In genomic region chr18:3401669-3402620, GRCh38 we compare ENCODE assay signal across 1 cellular context.
TF ChIP-seq lines count a peak whose summit lies in the region.

No MANE protein-coding gene starts in this region.

TF ChIP-seq in GM12878, 131 proteins besides CTCF, POLR2A, EP300 and RAD21 (continued from another document and continues in another):
- TF ChIP-seq NBN (IDR thresholded peaks at IDR 0.05), result 0 out of 2 replicates have a peak, but pooled peaks have one; percentile 6
- no peak for TF ChIP-seq YY1 (IDR thresholded peaks at IDR 0.05; ENCODE audit: low read depth, low read length)
- no peak for TF ChIP-seq SMARCA5 (IDR thresholded peaks at IDR 0.05)
- TF ChIP-seq NFIC (IDR thresholded peaks at IDR 0.05; ENCODE audit: low read depth, low read length), result peak; percentile 81
- TF ChIP-seq STAT3 (IDR thresholded peaks at IDR 0.05; ENCODE audit: low read depth, low read length), result no peak
- TF ChIP-seq PBX3 (IDR thresholded peaks at IDR 0.05; ENCODE audit: insufficient replicate concordance, low read depth, low read length), result peak; percentile 90
- TF ChIP-seq RCOR1 (conservative IDR thresholded peaks at IDR 0.05; ENCODE audit: low read depth, low read length), result no peak
- TF ChIP-seq ZNF622 (IDR thresholded peaks at IDR 0.05), result no peak
- TF ChIP-seq EED (IDR thresholded peaks at IDR 0.05; ENCODE audit: low read depth), result peak; percentile 42; the same call in 1 of the 2 replicates
- no peak for TF ChIP-seq IRF5 (IDR thresholded peaks at IDR 0.05; ENCODE audit: borderline replicate concordance)
- TF ChIP-seq MYC (IDR thresholded peaks at IDR 0.05; ENCODE audit: insufficient read depth, insufficient read length, insufficient replicate concordance, low read length, severe bottlenecking), result no peak
- TF ChIP-seq SREBF1 (IDR thresholded peaks at IDR 0.05; ENCODE audit: low read length), result 0 out of 2 replicates have a peak, but pooled peaks have one; percentile 28
- TF ChIP-seq CBX5 (IDR thresholded peaks at IDR 0.05; ENCODE audit: low read depth), result no peak
- no peak for TF ChIP-seq YBX1 (IDR thresholded peaks at IDR 0.05)
- TF ChIP-seq CREM (IDR thresholded peaks at IDR 0.05; ENCODE audit: low read depth), result no peak; the same call in 1 of the 2 replicates
- no peak for TF ChIP-seq CHD4 (IDR thresholded peaks at IDR 0.05)
- TF ChIP-seq ZZZ3 (IDR thresholded peaks at IDR 0.05; ENCODE audit: control insufficient read depth, insufficient read length, low read depth), result no peak
- TF ChIP-seq HCFC1 (IDR thresholded peaks at IDR 0.05; ENCODE audit: low read length), result no peak
- TF ChIP-seq SMAD5 (IDR thresholded peaks at IDR 0.05; ENCODE audit: low read depth), result no peak
- no peak for TF ChIP-seq JUND (IDR thresholded peaks at IDR 0.05; ENCODE audit: low read depth, low read length)
- TF ChIP-seq IKZF1 (conservative IDR thresholded peaks at IDR 0.05), result no peak; the same call in 1 of the 2 replicates
- no peak for TF ChIP-seq GATAD2B (conservative IDR thresholded peaks at IDR 0.05; ENCODE audit: low read depth)
- no peak for TF ChIP-seq HSF1 (IDR thresholded peaks at IDR 0.05; ENCODE audit: low read depth, low read length)
- TF ChIP-seq BRCA1 (IDR thresholded peaks at IDR 0.05; ENCODE audit: low read depth, low read length), result no peak
- TF ChIP-seq FOS (IDR thresholded peaks at IDR 0.05; ENCODE audit: borderline replicate concordance, extremely low read depth, insufficient read length), result no peak
- TF ChIP-seq RAD51 (IDR thresholded peaks at IDR 0.05), result no peak
- no peak for TF ChIP-seq EGR1 (IDR thresholded peaks at IDR 0.05; ENCODE audit: borderline replicate concordance in 1 of 2, low read depth in 2 of 2, low read length in 2 of 2)
- TF ChIP-seq NR2F1 (conservative IDR thresholded peaks at IDR 0.05), result 0 out of 2 replicates have a peak, but pooled peaks have one; percentile 21
- TF ChIP-seq POLR2AphosphoS2 (IDR thresholded peaks at IDR 0.05; ENCODE audit: low read depth, low read length), result no peak
- no peak for TF ChIP-seq NR2C2 (IDR thresholded peaks at IDR 0.05; ENCODE audit: borderline replicate concordance, control insufficient read depth, insufficient read length, low read depth)
- TF ChIP-seq CREB1 (IDR thresholded peaks at IDR 0.05; ENCODE audit: low read depth), result no peak
- TF ChIP-seq ZNF592 (IDR thresholded peaks at IDR 0.05), result no peak
- no peak for TF ChIP-seq BCL11A (IDR thresholded peaks at IDR 0.05; ENCODE audit: low read depth, low read length)
- TF ChIP-seq FOXM1 (IDR thresholded peaks at IDR 0.05; ENCODE audit: low read depth, low read length), result no peak; the same call in 1 of the 2 replicates
- TF ChIP-seq MEF2A (IDR thresholded peaks at IDR 0.05; ENCODE audit: insufficient read depth, low read depth, low read length), result 0 out of 2 replicates have a peak, but pooled peaks have one; percentile 42
- TF ChIP-seq TCF3 (IDR thresholded peaks at IDR 0.05; ENCODE audit: borderline replicate concordance, insufficient read depth, low read depth, low read length), result 0 out of 2 replicates have a peak, but pooled peaks have one; percentile 9
- no peak for TF ChIP-seq PRDM15 (CRISPR knock-in tag; IDR thresholded peaks at IDR 0.05)
- no peak for TF ChIP-seq ZNF687 (IDR thresholded peaks at IDR 0.05)
- TF ChIP-seq TCF12 (IDR thresholded peaks at IDR 0.05; ENCODE audit: low read depth, low read length), result no peak
- TF ChIP-seq SP1 (IDR thresholded peaks at IDR 0.05; ENCODE audit: low read depth, low read length), result no peak
- no peak for TF ChIP-seq CHD1 (IDR thresholded peaks at IDR 0.05; ENCODE audit: low read depth, low read length)
- peak; percentile 31 for TF ChIP-seq SKIL (IDR thresholded peaks at IDR 0.05; ENCODE audit: low read depth, poor library complexity, severe bottlenecking)
